In the genomic region with DNA sequence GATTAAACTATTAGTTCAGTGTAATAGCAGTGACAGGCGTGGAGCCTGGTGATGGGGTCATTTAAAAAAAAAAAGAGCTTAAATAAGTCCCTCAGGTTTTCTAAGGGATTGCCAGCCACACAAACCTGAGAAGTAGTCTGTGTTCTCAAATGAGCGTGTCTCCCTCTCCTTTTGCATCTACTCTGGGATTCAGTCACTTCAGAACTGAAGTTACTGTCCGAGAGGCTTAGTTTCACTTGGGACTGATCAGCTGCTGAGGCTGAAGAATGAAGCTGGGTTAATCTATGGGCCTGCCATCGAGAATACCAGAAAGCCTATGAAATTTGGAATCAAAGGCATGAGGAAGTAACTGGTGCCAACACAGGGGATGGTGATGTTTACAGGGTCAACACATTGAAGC, we compare ENCODE assay signal across 26 cellular contexts.
DNase-seq lines count a peak whose midpoint lies in the region; ATAC-seq and TF ChIP-seq lines count a peak whose summit lies in the region.
"Had no signal": no experiment of that assay in that cellular context is flagged by ENCODE, and none has a peak within 500 bp of the region (broad histone marks: within the 10 kb centered on the region; RNA-seq: fewer than 3 reads in every experiment).

No MANE protein-coding gene starts in this region.

- H3K4me1 ChIP-seq in gastroesophageal sphincter: no peaks in the 10 kb centered on the region
- H3K4me1 ChIP-seq: Caco-2, HAP-1 had no signal

- DNase-seq in GM12865 (ENCODE audit: low read depth): peak; percentile 37
- DNase-seq in brain microvascular endothelial cell: no peak
- DNase-seq in iPS-NIHi11 (ENCODE audit: low spot score): no peak
- DNase-seq: Caco-2; CD8-positive, alpha-beta T cell; DMS79 treated with DMSO at 0.1 percent for 48 hours; GF-D8; GOT3; HFFc6; NCI-H1105; NCI-H1436 treated with DMSO at 0.1 percent for 48 hours; NCI-H187 treated with DMSO at 0.1 percent for 48 hours; NCI-H446; NCI-H524 treated with DMSO at 0.1 percent for 48 hours; Right ventricle myocardium superior; RPMI8226; T-cell had no signal

- H3K9me3 ChIP-seq in gastroesophageal sphincter: no peaks in the 10 kb centered on the region
- H3K9me3 ChIP-seq: Caco-2, HAP-1 had no signal

- in situ Hi-C loops in brain microvascular endothelial cell (cut with HindIII; ENCODE audit: low pct_ligation_motif_present, low sequenced_read_pairs): no loop called here

- H3K36me3 ChIP-seq in brain microvascular endothelial cell (replicated peaks) (peaks cover 41% of the 10 kb centered on the region), gastroesophageal sphincter (peaks cover 0 to 3% of the 10 kb centered on the region in 2 donors)
- H3K36me3 ChIP-seq: HAP-1 had no signal

- H3K27ac ChIP-seq in brain microvascular endothelial cell (peak overlapping the region; percentile 91), gastroesophageal sphincter (no peak overlapping the region)
- H3K27ac ChIP-seq: 22Rv1, C4-2B had no signal

- ATAC-seq in GM18909 (IDR thresholded peaks at IDR 0.05; ENCODE audit: poor library complexity, unreplicated experiment) (peak; percentile 56), HG02852 (IDR thresholded peaks at IDR 0.05; ENCODE audit: unreplicated experiment) (peak; percentile 59), HG03139 (IDR thresholded peaks at IDR 0.05; ENCODE audit: unreplicated experiment) (no peak), HG03442 (IDR thresholded peaks at IDR 0.05; ENCODE audit: unreplicated experiment) (no peak), gastroesophageal sphincter (no peak)
- ATAC-seq: CD8-positive, alpha-beta T cell; K562; T-cell had no signal

- no peak for TF ChIP-seq CTCF in GM12865 (IDR thresholded peaks at IDR 0.05; ENCODE audit: insufficient read depth, low read depth, low read length, missing control alignments)
- no peak for TF ChIP-seq CTCF in brain microvascular endothelial cell (IDR thresholded peaks at IDR 0.05; ENCODE audit: low read depth, low read length, missing control alignments)
- TF ChIP-seq CTCF in gastroesophageal sphincter (IDR thresholded peaks at IDR 0.05): no peak

- H3K27me3 ChIP-seq in brain microvascular endothelial cell (replicated peaks) (no peaks in the 10 kb centered on the region), gastroesophageal sphincter (no peaks in the 10 kb centered on the region)

- WGBS in gastroesophageal sphincter (ENCODE audit: low coverage in 1 of 2), 2 donors: 54 to 100% methylated on average over 2 of the region's 4 CpGs

- no peak overlapping the region for H3K4me3 ChIP-seq in GM12865 (ENCODE audit: low read depth, low read length)
- H3K4me3 ChIP-seq in brain microvascular endothelial cell (ENCODE audit: low read depth, low read length): no peak overlapping the region
- no peak overlapping the region for H3K4me3 ChIP-seq in gastroesophageal sphincter
- H3K4me3 ChIP-seq: HAP-1, K562 had no signal

- no peak for TF ChIP-seq POLR2A in gastroesophageal sphincter (IDR thresholded peaks at IDR 0.05)

- no peak for TF ChIP-seq EP300 in gastroesophageal sphincter (IDR thresholded peaks at IDR 0.05)

Comparison
In these comparisons a context has a peak if more than half of its experiments do, and no peak if none do; other contexts are left out.
1. ATAC-seq: peak in GM18909 (single experiment) and HG02852 (single experiment); none in HG03139 (single experiment), HG03442 (single experiment) and gastroesophageal sphincter (single experiment).